10 cellular contexts compared by ENCODE assay signal in genomic region chr5:84381501-84382362, GRCh38. TPM values are rescaled to one million over a fixed set of nuclear protein-coding genes. Genes with fewer than 3 reads are reported as not detected.
DNase-seq lines count a peak whose midpoint lies in the region; ATAC-seq, FAIRE-seq and TF ChIP-seq lines count a peak whose summit lies in the region.
"Had no signal": no experiment of that assay in that cellular context is flagged by ENCODE, and none has a peak within 500 bp of the region (broad histone marks: within the 10 kb centered on the region; RNA-seq: fewer than 3 reads in every experiment).

No MANE protein-coding gene starts in this region.

- 6 to 11% (median 6%) methylated on average over 14 of the region's 14 CpGs for WGBS in small intestine, 3 donors

- H3K27ac ChIP-seq in ACC112 (ENCODE audit: low read depth, low read length), result no peak overlapping the region
- peak overlapping the region; percentile 84 for H3K27ac ChIP-seq in colonic mucosa
- peak overlapping the region in 1 of 2 donors; percentile 89 for H3K27ac ChIP-seq in small intestine (ENCODE audit: low read depth in 1 of 2, low read length in 1 of 2)

- no peak for ATAC-seq in omental fat pad (ENCODE audit: low FRiP score)
- ATAC-seq in GM21619 (IDR thresholded peaks at IDR 0.05; ENCODE audit: unreplicated experiment), result no peak

- DNase-seq in NCI-H146 treated with DMSO at 0.1 percent for 48 hours (lab: John Stamatoyannopoulos, UW; ENCODE audit: unreplicated experiment) (peak; percentile 1), colonic mucosa (peak; percentile 35), midbrain (lab: John Stamatoyannopoulos, UW) (peak; percentile 35), omental fat pad (ENCODE audit: low spot score) (no peak), small intestine (no peak)
- DNase-seq in stimulated activated CD4-positive, alpha-beta T cell treated with anti-CD3 and anti-CD28 coated beads, Interleukin-1b, Interleukin-23, amount 100 ng/mL, for 48 hours, result no peak
- DNase-seq: activated gamma-delta T cell had no signal

- no peaks in the 10 kb centered on the region for H3K79me2 ChIP-seq in ACC112 (ENCODE audit: control insufficient read depth, insufficient read depth, low read length, unreplicated experiment)

- peak overlapping the region; percentile 92 for H3K4me3 ChIP-seq in ACC112 (ENCODE audit: low read depth, low read length)
- H3K4me3 ChIP-seq in colonic mucosa, result peak overlapping the region; percentile 58
- H3K4me3 ChIP-seq in small intestine (ENCODE audit: low read depth in 1 of 2, low read length in 2 of 2), result peak overlapping the region in 1 of 2 donors; percentile 60

- peak overlapping the region; percentile 51 to 68 for H3K9ac ChIP-seq in colonic mucosa (ENCODE audit: low read depth in 2 of 2, low read length in 2 of 2)

- intact Hi-C loops in colonic mucosa (cut with DNase I), result loop anchor here (5.0 kb wide), 1 partner anchor 659 kb away; the partner anchor contains the start of gene HAPLN1

- TF ChIP-seq CTCF in colonic mucosa (IDR thresholded peaks at IDR 0.05), result no peak
- TF ChIP-seq CTCF in omental fat pad (IDR thresholded peaks at IDR 0.05), result no peak

- no peaks in the 10 kb centered on the region for H3K27me3 ChIP-seq in ACC112 (ENCODE audit: insufficient read depth, low read length)
- H3K27me3 ChIP-seq in colonic mucosa, result no peaks in the 10 kb centered on the region
- peaks cover 5 to 24% of the 10 kb centered on the region in 2 donors for H3K27me3 ChIP-seq in small intestine (ENCODE audit: control insufficient read depth in 2 of 2, insufficient read depth in 2 of 2, low read length in 2 of 2)

- peak overlapping the region; percentile 49 for H2AFZ ChIP-seq in ACC112 (ENCODE audit: low read length, unreplicated experiment)

- H3K36me3 ChIP-seq in ACC112 (ENCODE audit: insufficient read depth, low read length), result no peaks in the 10 kb centered on the region
- H3K36me3 ChIP-seq in colonic mucosa, result no peaks in the 10 kb centered on the region
- no peaks in the 10 kb centered on the region for H3K36me3 ChIP-seq in small intestine (ENCODE audit: control insufficient read depth in 2 of 2, insufficient read depth in 2 of 2, low read length in 2 of 2)

- H3K9me3 ChIP-seq in colonic mucosa (no peaks in the 10 kb centered on the region), small intestine (ENCODE audit: control insufficient read depth, low read depth) (no peaks in the 10 kb centered on the region)

- peaks cover 17% of the 10 kb centered on the region for H3K4me1 ChIP-seq in ACC112 (ENCODE audit: control insufficient read depth, insufficient read depth, low read length, unreplicated experiment)
- H3K4me1 ChIP-seq in colonic mucosa, result no peaks in the 10 kb centered on the region
- no peaks in the 10 kb centered on the region for H3K4me1 ChIP-seq in small intestine (ENCODE audit: control insufficient read depth in 2 of 2, insufficient read depth in 1 of 2, low read depth in 1 of 2, low read length in 1 of 2)

- no peak for FAIRE-seq in small intestine (lab: Jason Lieb, UNC)

RNA-seq across cellular contexts. Expression of gene EDIL3, which starts 2.9 kb away (rescaled TPM):
- total RNA-seq in colonic mucosa, result 10 to 100 TPM; 23.6 to 27.5 TPM
- total RNA-seq in omental fat pad, result 10 to 100 TPM in 1 of 4 donors, 1 to 10 TPM in 3; 2.3 to 22.4 (median 4.2) TPM
- polyA plus RNA-seq in small intestine, result 1 to 10 TPM in 2 of 3 donors, not detected in 1; 1.6 to 5.1 TPM
- polyA plus RNA-seq: IgD-negative memory B cell had no signal

Comparison
In these comparisons a context has a peak if more than half of its experiments do, and no peak if none do; other contexts are left out.
1. DNase-seq: peak in NCI-H146 treated with DMSO at 0.1 percent for 48 hours (single experiment), colonic mucosa (single experiment) and midbrain (single experiment); none in omental fat pad (single experiment), stimulated activated CD4-positive, alpha-beta T cell treated with anti-CD3 and anti-CD28 coated beads, Interleukin-1b, Interleukin-23, amount 100 ng/mL, for 48 hours (single experiment) and small intestine (single experiment).